ENCODE assay signal across 7 cellular contexts in genomic region chr3:57309769-57310168, GRCh38. TPM values are rescaled to one million over a fixed set of nuclear protein-coding genes. Genes with fewer than 3 reads are reported as not detected.
"Had no signal": no experiment of that assay in that cellular context is flagged by ENCODE, and none has a peak within 500 bp of the region (broad histone marks: within the 10 kb centered on the region; RNA-seq: fewer than 3 reads in every experiment).

No MANE protein-coding gene starts in this region.

- DNase-seq: H9, HCEC 1CT had no signal

- H3K4me3 ChIP-seq: GM23338 had no signal

- H2AFZ ChIP-seq: GM23338 had no signal

- H3K4me2 ChIP-seq: GM23338 had no signal

- FAIRE-seq: H1, H54, HTR-8/SVneo had no signal

- ATAC-seq: GM23338 had no signal

RNA-seq across cellular contexts. Expression of gene ASB14, which starts 17.3 kb away (rescaled TPM):
- total RNA-seq: GM23338, H1, H9, HT-29 had no signal
- polyA plus RNA-seq: H1 had no signal
